Comparison of ENCODE assay signal across 26 cellular contexts in genomic region chr17:80353718-80354275, GRCh38.
DNase-seq lines count a peak whose midpoint lies in the region; ATAC-seq lines count a peak whose summit lies in the region.
"Had no signal": no experiment of that assay in that cellular context is flagged by ENCODE, and none has a peak within 500 bp of the region (broad histone marks: within the 10 kb centered on the region; RNA-seq: fewer than 3 reads in every experiment).

No MANE protein-coding gene starts in this region.

- peaks cover 4% of the 10 kb centered on the region for H3K4me1 Mint-ChIP-seq in T-helper 1 cell treated with Interleukin-12 subunit alpha and Interleukin-12 subunit beta and Interleukin-4 antibody, amounts not matched to agents 30 μg/mL and 1 μg/mL, for 36 hours (ENCODE audit: low read depth)
- peaks cover 2% of the 10 kb centered on the region for H3K4me1 Mint-ChIP-seq in activated naive CD8-positive, alpha-beta T cell treated with anti-CD3 and anti-CD28 coated beads, Interleukin-2, amount 10 ng/mL, durations not matched to agents 7 days and 5 days
- H3K4me1 Mint-ChIP-seq in activated naive CD8-positive, alpha-beta T cell treated with anti-CD3 and anti-CD28 coated beads, Interleukin-2, amount 50 U/mL, for 24 hours = peaks cover 12% of the 10 kb centered on the region
- H3K4me1 Mint-ChIP-seq: GM23338 had no signal

- DNase-seq in T-helper 1 cell (no peak), posterior vena cava (ENCODE audit: low spot score) (peak; percentile 67), NCI-H1417 (lab: John Stamatoyannopoulos, UW) (no peak), NCI-H2227 treated with DMSO at 0.1 percent for 48 hours (lab: John Stamatoyannopoulos, UW) (no peak)
- no peak for DNase-seq in activated naive CD8-positive, alpha-beta T cell treated with anti-CD3 and anti-CD28 coated beads, Interleukin-2, amount 10 ng/mL, durations not matched to agents 7 days and 5 days
- DNase-seq in activated naive CD8-positive, alpha-beta T cell treated with anti-CD3 and anti-CD28 coated beads, Interleukin-2, amount 50 U/mL, for 24 hours = no peak
- DNase-seq: ACHN; Caco-2; CD4-positive, alpha-beta T cell; DMS 273 treated with DMSO at 0.1 percent for 48 hours; DND-41; HCEC 1CT; KBM-7; MM.1S; NCI-H1092; NCI-H1436 treated with DMSO at 0.1 percent for 48 hours; NCI-H1930; NCI-H226; NCI-H510A treated with DMSO at 0.1 percent for 48 hours; NCI-H748 treated with DMSO at 0.1 percent for 48 hours; PC-9; RPMI8226 had no signal

- ATAC-seq in activated naive CD8-positive, alpha-beta T cell treated with anti-CD3 and anti-CD28 coated beads, Interleukin-2, amount 10 ng/mL, durations not matched to agents 7 days and 5 days (ENCODE audit: low read depth) = no peak
- no peak for ATAC-seq in activated naive CD8-positive, alpha-beta T cell treated with anti-CD3 and anti-CD28 coated beads, Interleukin-2, amount 50 U/mL, for 24 hours
- no peak for ATAC-seq in GM21529 (IDR thresholded peaks at IDR 0.05; ENCODE audit: unreplicated experiment)
- ATAC-seq: GM12878, GM23338 had no signal

- H3K36me3 Mint-ChIP-seq in T-helper 1 cell treated with Interleukin-12 subunit alpha and Interleukin-12 subunit beta and Interleukin-4 antibody, amounts not matched to agents 30 μg/mL and 1 μg/mL, for 36 hours (ENCODE audit: low read depth) = peaks cover 63% of the 10 kb centered on the region
- peaks cover 42% of the 10 kb centered on the region for H3K36me3 Mint-ChIP-seq in activated naive CD8-positive, alpha-beta T cell treated with anti-CD3 and anti-CD28 coated beads, Interleukin-2, amount 10 ng/mL, durations not matched to agents 7 days and 5 days
- H3K36me3 Mint-ChIP-seq in activated naive CD8-positive, alpha-beta T cell treated with anti-CD3 and anti-CD28 coated beads, Interleukin-2, amount 50 U/mL, for 24 hours (ENCODE audit: low read depth) = peaks cover 52% of the 10 kb centered on the region

- POLR2A ChIA-PET in activated naive CD8-positive, alpha-beta T cell treated with anti-CD3 and anti-CD28 coated beads, Interleukin-2, amount 10 ng/mL, durations not matched to agents 7 days and 5 days (lab: Charles Lee) = no interaction called here

- no peak overlapping the region for H3K4me3 Mint-ChIP-seq in T-helper 1 cell treated with Interleukin-12 subunit alpha and Interleukin-12 subunit beta and Interleukin-4 antibody, amounts not matched to agents 30 μg/mL and 1 μg/mL, for 36 hours
- H3K4me3 Mint-ChIP-seq in activated naive CD8-positive, alpha-beta T cell treated with anti-CD3 and anti-CD28 coated beads, Interleukin-2, amount 10 ng/mL, durations not matched to agents 7 days and 5 days = no peak overlapping the region
- no peak overlapping the region for H3K4me3 Mint-ChIP-seq in activated naive CD8-positive, alpha-beta T cell treated with anti-CD3 and anti-CD28 coated beads, Interleukin-2, amount 50 U/mL, for 24 hours
- H3K4me3 Mint-ChIP-seq: CD4-positive, alpha-beta T cell; GM23338 had no signal

- intact Hi-C loops in posterior vena cava (cut with DNase I) = loop anchor here in 1 of 2 donors (5.0 kb wide), 1 partner anchor 1721 kb away; no protein-coding TSS in a partner anchor

- H3K9me3 Mint-ChIP-seq in T-helper 1 cell treated with Interleukin-12 subunit alpha and Interleukin-12 subunit beta and Interleukin-4 antibody, amounts not matched to agents 30 μg/mL and 1 μg/mL, for 36 hours = no peaks in the 10 kb centered on the region
- H3K9me3 Mint-ChIP-seq in activated naive CD8-positive, alpha-beta T cell treated with anti-CD3 and anti-CD28 coated beads, Interleukin-2, amount 10 ng/mL, durations not matched to agents 7 days and 5 days = no peaks in the 10 kb centered on the region
- no peaks in the 10 kb centered on the region for H3K9me3 Mint-ChIP-seq in activated naive CD8-positive, alpha-beta T cell treated with anti-CD3 and anti-CD28 coated beads, Interleukin-2, amount 50 U/mL, for 24 hours
- H3K9me3 Mint-ChIP-seq: CD4-positive, alpha-beta T cell; GM23338 had no signal

- H3K27ac Mint-ChIP-seq in T-helper 1 cell treated with Interleukin-12 subunit alpha and Interleukin-12 subunit beta and Interleukin-4 antibody, amounts not matched to agents 30 μg/mL and 1 μg/mL, for 36 hours = peak overlapping the region; percentile 31
- peak overlapping the region; percentile 45 for H3K27ac Mint-ChIP-seq in activated naive CD8-positive, alpha-beta T cell treated with anti-CD3 and anti-CD28 coated beads, Interleukin-2, amount 10 ng/mL, durations not matched to agents 7 days and 5 days
- no peak overlapping the region for H3K27ac Mint-ChIP-seq in activated naive CD8-positive, alpha-beta T cell treated with anti-CD3 and anti-CD28 coated beads, Interleukin-2, amount 50 U/mL, for 24 hours
- H3K27ac Mint-ChIP-seq: CD4-positive, alpha-beta T cell; GM23338 had no signal

- H3K27me3 Mint-ChIP-seq in T-helper 1 cell treated with Interleukin-12 subunit alpha and Interleukin-12 subunit beta and Interleukin-4 antibody, amounts not matched to agents 30 μg/mL and 1 μg/mL, for 36 hours (ENCODE audit: low read depth) = no peaks in the 10 kb centered on the region
- H3K27me3 Mint-ChIP-seq in activated naive CD8-positive, alpha-beta T cell treated with anti-CD3 and anti-CD28 coated beads, Interleukin-2, amount 10 ng/mL, durations not matched to agents 7 days and 5 days = no peaks in the 10 kb centered on the region
- no peaks in the 10 kb centered on the region for H3K27me3 Mint-ChIP-seq in activated naive CD8-positive, alpha-beta T cell treated with anti-CD3 and anti-CD28 coated beads, Interleukin-2, amount 50 U/mL, for 24 hours
- H3K27me3 Mint-ChIP-seq: CD4-positive, alpha-beta T cell had no signal
